In the genomic region with DNA sequence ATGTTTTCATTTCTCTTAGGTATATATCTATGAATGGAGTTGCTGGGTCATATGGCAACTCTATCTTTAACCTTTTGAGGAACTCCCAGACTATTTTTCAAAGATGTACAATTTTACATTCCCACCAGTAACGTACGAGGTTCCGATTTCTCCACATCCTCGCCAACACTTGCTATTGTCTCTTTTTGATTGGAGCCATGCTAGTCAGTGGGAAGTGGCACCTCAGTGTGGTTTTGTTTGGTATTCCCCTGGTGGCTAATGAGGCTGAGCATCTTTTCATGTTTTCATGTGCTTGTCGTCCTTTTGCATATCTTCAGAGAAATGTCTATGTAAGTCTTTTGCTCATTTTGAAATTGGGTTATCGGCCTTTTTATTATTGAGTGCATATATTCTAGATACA, we compare ENCODE assay signal across 7 cellular contexts.
"Had no signal": no experiment of that assay in that cellular context is flagged by ENCODE, and none has a peak within 500 bp of the region (broad histone marks: within the 10 kb centered on the region; RNA-seq: fewer than 3 reads in every experiment).

No MANE protein-coding gene starts in this region.

- H3K4me3 ChIP-seq: GM23338 had no signal

- H3K4me2 ChIP-seq: GM23338 had no signal

- ATAC-seq: GM23338 had no signal

- H2AFZ ChIP-seq: GM23338 had no signal

- FAIRE-seq: H1, H54, HTR-8/SVneo had no signal

- DNase-seq: H9, HCEC 1CT, KG1 had no signal
